Comparison of ENCODE assay signal across 1 cellular context in the genomic region with DNA sequence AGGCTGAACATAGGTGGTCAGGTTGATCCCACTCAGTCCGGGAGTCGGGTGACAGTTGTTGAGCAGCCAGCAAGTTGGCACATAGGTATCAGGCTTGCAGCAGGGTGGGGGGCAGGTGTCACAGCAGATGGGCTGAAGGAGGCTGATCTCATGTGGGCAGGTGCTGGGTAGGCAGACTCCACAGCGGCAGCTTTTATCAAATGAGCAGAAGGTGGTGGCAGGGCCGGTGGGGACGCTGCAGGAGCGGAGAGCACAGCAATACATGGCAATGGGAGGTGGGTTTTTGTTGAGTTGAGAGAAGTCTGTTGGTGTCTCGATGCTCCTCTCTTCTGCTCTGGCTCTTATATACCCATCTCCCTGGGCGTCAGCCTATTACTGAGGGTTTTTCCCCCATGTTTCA.
TF ChIP-seq lines count a peak whose summit lies in the region.

Gene KRTAP3-1 (minus strand): TSS at position 318 of the 400 bp plus-strand sequence. CDS start 54 bp downstream, at position 264.

TF ChIP-seq in HepG2, 621 proteins besides CTCF, POLR2A, EP300 and RAD21 (continued from another document):
- 0 out of 2 replicates have a peak, but pooled peaks have one; percentile 2 for TF ChIP-seq SMYD3 (CRISPR knock-in tag; IDR thresholded peaks at IDR 0.05)
- TF ChIP-seq KAT7 (CRISPR knock-in tag; IDR thresholded peaks at IDR 0.05; ENCODE audit: borderline replicate concordance), result 0 out of 2 replicates have a peak, but pooled peaks have one; percentile 33
- TF ChIP-seq SIX4 (CRISPR knock-in tag; IDR thresholded peaks at IDR 0.05), result 0 out of 2 replicates have a peak, but pooled peaks have one; percentile 22
- 0 out of 2 replicates have a peak, but pooled peaks have one; percentile 12 for TF ChIP-seq MXD4 (CRISPR knock-in tag; IDR thresholded peaks at IDR 0.05)
- no peak for TF ChIP-seq ATF7-NPFF (CRISPR knock-in tag; IDR thresholded peaks at IDR 0.05; ENCODE audit: low read depth)
- no peak for TF ChIP-seq GATAD2A (CRISPR knock-in tag; IDR thresholded peaks at IDR 0.05)
- TF ChIP-seq, protein P1, sequence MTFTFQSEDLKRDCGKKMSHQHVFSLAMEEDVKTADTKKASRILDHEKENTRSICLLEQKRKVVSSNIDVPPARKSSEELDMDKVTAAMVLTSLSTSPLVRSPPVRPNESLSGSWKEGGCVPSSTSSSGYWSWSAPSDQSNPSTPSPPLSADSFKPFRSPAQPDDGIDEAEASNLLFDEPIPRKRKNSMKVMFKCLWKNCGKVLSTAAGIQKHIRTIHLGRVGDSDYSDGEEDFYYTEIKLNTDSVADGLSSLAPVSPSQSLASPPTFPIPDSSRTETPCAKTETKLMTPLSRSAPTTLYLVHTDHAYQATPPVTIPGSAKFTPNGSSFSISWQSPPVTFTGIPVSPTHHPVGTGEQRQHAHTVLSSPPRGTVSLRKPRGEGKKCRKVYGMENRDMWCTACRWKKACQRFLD (CRISPR knock-in tag; IDR thresholded peaks at IDR 0.05; ENCODE audit: borderline replicate concordance), result 0 out of 2 replicates have a peak, but pooled peaks have one; percentile 28
- no peak for TF ChIP-seq ZNF510 (CRISPR knock-in tag; IDR thresholded peaks at IDR 0.05; ENCODE audit: low read depth)
- TF ChIP-seq NFKB2 (CRISPR knock-in tag; IDR thresholded peaks at IDR 0.05; ENCODE audit: borderline replicate concordance), result 0 out of 2 replicates have a peak, but pooled peaks have one; percentile 47
- TF ChIP-seq SSRP1 (CRISPR knock-in tag; IDR thresholded peaks at IDR 0.05), result 0 out of 2 replicates have a peak, but pooled peaks have one; percentile 13
- TF ChIP-seq HOXA7 (CRISPR knock-in tag; IDR thresholded peaks at IDR 0.05), result no peak
- TF ChIP-seq FOXK2 (IDR thresholded peaks at IDR 0.05), result no peak
- TF ChIP-seq ZNF619 (CRISPR knock-in tag; IDR thresholded peaks at IDR 0.05), result no peak
- TF ChIP-seq YEATS2 (CRISPR knock-in tag; IDR thresholded peaks at IDR 0.05; ENCODE audit: borderline replicate concordance), result no peak
- TF ChIP-seq, protein P2, sequence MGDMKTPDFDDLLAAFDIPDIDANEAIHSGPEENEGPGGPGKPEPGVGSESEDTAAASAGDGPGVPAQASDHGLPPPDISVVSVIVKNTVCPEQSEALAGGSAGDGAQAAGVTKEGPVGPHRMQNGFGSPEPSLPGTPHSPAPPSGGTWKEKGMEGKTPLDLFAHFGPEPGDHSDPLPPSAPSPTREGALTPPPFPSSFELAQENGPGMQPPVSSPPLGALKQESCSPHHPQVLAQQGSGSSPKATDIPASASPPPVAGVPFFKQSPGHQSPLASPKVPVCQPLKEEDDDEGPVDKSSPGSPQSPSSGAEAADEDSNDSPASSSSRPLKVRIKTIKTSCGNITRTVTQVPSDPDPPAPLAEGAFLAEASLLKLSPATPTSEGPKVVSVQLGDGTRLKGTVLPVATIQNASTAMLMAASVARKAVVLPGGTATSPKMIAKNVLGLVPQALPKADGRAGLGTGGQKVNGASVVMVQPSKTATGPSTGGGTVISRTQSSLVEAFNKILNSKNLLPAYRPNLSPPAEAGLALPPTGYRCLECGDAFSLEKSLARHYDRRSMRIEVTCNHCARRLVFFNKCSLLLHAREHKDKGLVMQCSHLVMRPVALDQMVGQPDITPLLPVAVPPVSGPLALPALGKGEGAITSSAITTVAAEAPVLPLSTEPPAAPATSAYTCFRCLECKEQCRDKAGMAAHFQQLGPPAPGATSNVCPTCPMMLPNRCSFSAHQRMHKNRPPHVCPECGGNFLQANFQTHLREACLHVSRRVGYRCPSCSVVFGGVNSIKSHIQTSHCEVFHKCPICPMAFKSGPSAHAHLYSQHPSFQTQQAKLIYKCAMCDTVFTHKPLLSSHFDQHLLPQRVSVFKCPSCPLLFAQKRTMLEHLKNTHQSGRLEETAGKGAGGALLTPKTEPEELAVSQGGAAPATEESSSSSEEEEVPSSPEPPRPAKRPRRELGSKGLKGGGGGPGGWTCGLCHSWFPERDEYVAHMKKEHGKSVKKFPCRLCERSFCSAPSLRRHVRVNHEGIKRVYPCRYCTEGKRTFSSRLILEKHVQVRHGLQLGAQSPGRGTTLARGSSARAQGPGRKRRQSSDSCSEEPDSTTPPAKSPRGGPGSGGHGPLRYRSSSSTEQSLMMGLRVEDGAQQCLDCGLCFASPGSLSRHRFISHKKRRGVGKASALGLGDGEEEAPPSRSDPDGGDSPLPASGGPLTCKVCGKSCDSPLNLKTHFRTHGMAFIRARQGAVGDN (CRISPR knock-in tag; IDR thresholded peaks at IDR 0.05), result peak; percentile 68
- TF ChIP-seq, protein P3, sequence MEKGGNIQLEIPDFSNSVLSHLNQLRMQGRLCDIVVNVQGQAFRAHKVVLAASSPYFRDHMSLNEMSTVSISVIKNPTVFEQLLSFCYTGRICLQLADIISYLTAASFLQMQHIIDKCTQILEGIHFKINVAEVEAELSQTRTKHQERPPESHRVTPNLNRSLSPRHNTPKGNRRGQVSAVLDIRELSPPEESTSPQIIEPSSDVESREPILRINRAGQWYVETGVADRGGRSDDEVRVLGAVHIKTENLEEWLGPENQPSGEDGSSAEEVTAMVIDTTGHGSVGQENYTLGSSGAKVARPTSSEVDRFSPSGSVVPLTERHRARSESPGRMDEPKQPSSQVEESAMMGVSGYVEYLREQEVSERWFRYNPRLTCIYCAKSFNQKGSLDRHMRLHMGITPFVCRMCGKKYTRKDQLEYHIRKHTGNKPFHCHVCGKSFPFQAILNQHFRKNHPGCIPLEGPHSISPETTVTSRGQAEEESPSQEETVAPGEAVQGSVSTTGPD (CRISPR knock-in tag; IDR thresholded peaks at IDR 0.05), result no peak
- TF ChIP-seq SALL1 (CRISPR knock-in tag; IDR thresholded peaks at IDR 0.05), result no peak; the same call in 1 of the 2 replicates
- TF ChIP-seq ZBTB38 (CRISPR knock-in tag; IDR thresholded peaks at IDR 0.05), result peak; percentile 74; the same call in 1 of the 2 replicates
- TF ChIP-seq TCF7 (IDR thresholded peaks at IDR 0.05; ENCODE audit: low read depth), result no peak
